15 cellular contexts compared by ENCODE assay signal in genomic region chr7:81013036-81013435, GRCh38.
DNase-seq lines count a peak whose midpoint lies in the region; ATAC-seq and TF ChIP-seq lines count a peak whose summit lies in the region.
"Had no signal": no experiment of that assay in that cellular context is flagged by ENCODE, and none has a peak within 500 bp of the region (broad histone marks: within the 10 kb centered on the region; RNA-seq: fewer than 3 reads in every experiment).

No MANE protein-coding gene starts in this region.

- H3K4me1 Mint-ChIP-seq in T-helper 17 cell: no peaks in the 10 kb centered on the region
- H3K4me1 Mint-ChIP-seq: activated CD4-positive, alpha-beta memory T cell treated with anti-CD3 and anti-CD28 coated beads, Interleukin-2, amount 10 ng/mL, durations not matched to agents 7 days and 5 days had no signal

- no peak for TF ChIP-seq CTCF in GM13977 (IDR thresholded peaks at IDR 0.05; ENCODE audit: extremely low read depth, insufficient read depth, missing control alignments)

- no peak for ATAC-seq in T-helper 17 cell
- no peak for ATAC-seq in HG03342 (IDR thresholded peaks at IDR 0.05; ENCODE audit: unreplicated experiment)
- ATAC-seq: heart left ventricle had no signal

- DNase-seq in ACHN: peak; percentile 8
- peak; percentile 24 for DNase-seq in HS-5 (ENCODE audit: low read depth)
- DNase-seq in astrocyte of the hippocampus (ENCODE audit: low read depth, low spot score): peak; percentile 56
- DNase-seq in kidney glomerular epithelial cell (lab: John Stamatoyannopoulos, UW): peak; percentile 66
- DNase-seq in T-helper 17 cell: no peak
- DNase-seq in GM13977 (ENCODE audit: low spot score): no peak
- no peak for DNase-seq in NCI-H187 treated with DMSO at 0.1 percent for 48 hours (lab: John Stamatoyannopoulos, UW)
- DNase-seq: activated CD4-positive, alpha-beta memory T cell treated with anti-CD3 and anti-CD28 coated beads, Interleukin-2, amount 10 ng/mL, durations not matched to agents 7 days and 5 days; anterior cingulate cortex; heart left ventricle; NCI-H1694 treated with DMSO at 0.1 percent for 48 hours; stimulated activated CD4-positive, alpha-beta T cell treated with anti-CD3 and anti-CD28 coated beads, Interleukin-15, amount 100 ng/mL, for 24 hours had no signal

- no peaks in the 10 kb centered on the region for H3K36me3 Mint-ChIP-seq in T-helper 17 cell (ENCODE audit: low read depth)

- no peaks in the 10 kb centered on the region for H3K9me3 ChIP-seq in T-helper 17 cell (ENCODE audit: control insufficient read depth, low read length, poor library complexity, severe bottlenecking)
- H3K9me3 ChIP-seq: BLaER1 treated with 17β-estradiol and CSF1 and Interleukin-3, amounts not matched to agents 10 nM and 100 nM had no signal

- no peaks in the 10 kb centered on the region for H3K27me3 Mint-ChIP-seq in T-helper 17 cell
- H3K27me3 Mint-ChIP-seq: activated CD4-positive, alpha-beta memory T cell treated with anti-CD3 and anti-CD28 coated beads, Interleukin-2, amount 10 ng/mL, durations not matched to agents 7 days and 5 days; stimulated activated naive CD8-positive, alpha-beta T cell treated with anti-CD3 and anti-CD28 coated beads, Interleukin-15, Interleukin-2, amounts not matched to agents 100 ng/mL and 50 ng/mL, for 24 hours had no signal

- no peak overlapping the region for H3K27ac Mint-ChIP-seq in T-helper 17 cell
- H3K27ac Mint-ChIP-seq: activated CD4-positive, alpha-beta memory T cell treated with anti-CD3 and anti-CD28 coated beads, Interleukin-2, amount 10 ng/mL, durations not matched to agents 7 days and 5 days; stimulated activated naive CD8-positive, alpha-beta T cell treated with anti-CD3 and anti-CD28 coated beads, Interleukin-15, Interleukin-2, amounts not matched to agents 100 ng/mL and 50 ng/mL, for 24 hours had no signal

- in situ Hi-C loops in ACHN (cut with HindIII; ENCODE audit: low pct_ligation_motif_present, low pct_unique_long_range_greater_than_20kb, low sequenced_read_pairs) (no loop called here), GM13977 (cut with MboI; ENCODE audit: low pct_unique_long_range_greater_than_20kb, low sequenced_read_pairs, unreplicated experiment) (no loop called here)

- no peak overlapping the region for H3K4me3 Mint-ChIP-seq in T-helper 17 cell
- H3K4me3 Mint-ChIP-seq: activated CD4-positive, alpha-beta memory T cell treated with anti-CD3 and anti-CD28 coated beads, Interleukin-2, amount 10 ng/mL, durations not matched to agents 7 days and 5 days; stimulated activated naive CD8-positive, alpha-beta T cell treated with anti-CD3 and anti-CD28 coated beads, Interleukin-15, Interleukin-2, amounts not matched to agents 100 ng/mL and 50 ng/mL, for 24 hours had no signal

Comparison
In these comparisons a context has a peak if more than half of its experiments do, and no peak if none do; other contexts are left out.
1. DNase-seq: peak in ACHN (single experiment), HS-5 (single experiment), astrocyte of the hippocampus (single experiment) and kidney glomerular epithelial cell (single experiment); none in T-helper 17 cell (0 of 3), GM13977 (single experiment) and NCI-H187 treated with DMSO at 0.1 percent for 48 hours (single experiment).